13 cellular contexts compared by ENCODE assay signal in genomic region chr15:93141373-93141790, GRCh38. TPM values are rescaled to one million over a fixed set of nuclear protein-coding genes. Genes with fewer than 3 reads are reported as not detected.
A peak's percentile ranks its signal among the peaks of the same experiment; 100 is the strongest.
DNase-seq lines count a peak whose midpoint lies in the region; ATAC-seq and TF ChIP-seq lines count a peak whose summit lies in the region.
"Had no signal": no experiment of that assay in that cellular context is flagged by ENCODE, and none has a peak within 500 bp of the region (broad histone marks: within the 10 kb centered on the region; RNA-seq: fewer than 3 reads in every experiment).

No MANE protein-coding gene starts in this region.

- H3K36me3 ChIP-seq in uterus: no peaks in the 10 kb centered on the region

- no peaks in the 10 kb centered on the region for H3K9me3 ChIP-seq in uterus

- DNase-seq in RPMI8226 (peak; percentile 12), SHP77 treated with DMSO at 0.1 percent for 48 hours (lab: John Stamatoyannopoulos, UW) (no peak), DMS79 treated with DMSO at 0.1 percent for 48 hours (lab: John Stamatoyannopoulos, UW) (no peak), NCI-H1436 (lab: John Stamatoyannopoulos, UW) (no peak), uterus (no peak)
- peak; percentile 25 for DNase-seq in effector CD4-positive, alpha-beta T cell
- DNase-seq: DMS153, erythroblast, NCI-H526 treated with DMSO at 0.1 percent for 48 hours, nephron progenitor cell had no signal

- ATAC-seq in GM18519 (IDR thresholded peaks at IDR 0.05; ENCODE audit: low FRiP score, unreplicated experiment): peak; percentile 77
- ATAC-seq in HG02588 (IDR thresholded peaks at IDR 0.05; ENCODE audit: unreplicated experiment): peak; percentile 91

- H3K27ac ChIP-seq in uterus: no peak overlapping the region
- H3K27ac ChIP-seq: KMS-11 had no signal

- no peaks in the 10 kb centered on the region for H3K4me1 ChIP-seq in uterus

- no peak for TF ChIP-seq POLR2A in uterus (IDR thresholded peaks at IDR 0.05)

- H3K4me3 ChIP-seq in uterus: no peak overlapping the region

- TF ChIP-seq CTCF in uterus (IDR thresholded peaks at IDR 0.05): no peak

- intact Hi-C loops in uterus (cut with DNase I; ENCODE audit: low total_unique reads): no loop called here

- no peaks in the 10 kb centered on the region for H3K27me3 ChIP-seq in uterus

RNA-seq across cellular contexts. Expression of gene RGMA, which starts 52.4 kb away (rescaled TPM):
- total RNA-seq in uterus: 10 to 100 TPM in 3 of 4 donors, 1 to 10 TPM in 1; 3.6 to 57.1 (median 25.1) TPM

Comparison
In these comparisons a context has a peak if more than half of its experiments do, and no peak if none do; other contexts are left out.
1. DNase-seq: peak in RPMI8226 (single experiment) and effector CD4-positive, alpha-beta T cell (single experiment); none in SHP77 treated with DMSO at 0.1 percent for 48 hours (single experiment), DMS79 treated with DMSO at 0.1 percent for 48 hours (single experiment), NCI-H1436 (single experiment) and uterus (0 of 2).